ENCODE assay signal across 8 cellular contexts in genomic region chr11:9758676-9759518, GRCh38.
DNase-seq lines count a peak whose midpoint lies in the region; ATAC-seq and TF ChIP-seq lines count a peak whose summit lies in the region.

No MANE protein-coding gene starts in this region.

- H3K9me3 Mint-ChIP-seq in endodermal cell (no peaks in the 10 kb centered on the region), mesothelial cell of epicardium (no peaks in the 10 kb centered on the region)
- H3K9me3 Mint-ChIP-seq in stimulated activated naive B cell treated with anti-CD40 and anti-IgM and Interleukin-4, amounts not matched to agents 10 μg/mL and 1 μg/mL and 100 μg/mL, for 72 hours: no peaks in the 10 kb centered on the region

- no peaks in the 10 kb centered on the region for H3K9me3 ChIP-seq in endodermal cell (ENCODE audit: control insufficient read depth, low read length)

- H3K4me3 ChIP-seq in endodermal cell (ENCODE audit: low read length): peak overlapping the region; percentile 75

- ATAC-seq in HG02970 (IDR thresholded peaks at IDR 0.05; ENCODE audit: low FRiP score, unreplicated experiment): peak; percentile 30
- peak; percentile 18 to 19 for ATAC-seq in stimulated activated naive B cell treated with anti-CD40 and anti-IgM and Interleukin-4, amounts not matched to agents 10 μg/mL and 1 μg/mL and 100 μg/mL, for 72 hours (replicated peaks)

- peak overlapping the region; percentile 77 for H3K27ac Mint-ChIP-seq in endodermal cell
- H3K27ac Mint-ChIP-seq in mesothelial cell of epicardium: peak overlapping the region; percentile 92
- H3K27ac Mint-ChIP-seq in stimulated activated naive B cell treated with anti-CD40 and anti-IgM and Interleukin-4, amounts not matched to agents 10 μg/mL and 1 μg/mL and 100 μg/mL, for 72 hours: peak overlapping the region; percentile 98

- DNase-seq in NCI-H748 (lab: John Stamatoyannopoulos, UW; ENCODE audit: unreplicated experiment) (peak; percentile 70), NCI-H748 treated with DMSO at 0.1 percent for 48 hours (lab: John Stamatoyannopoulos, UW) (no peak), NCI-H446 treated with DMSO at 0.1 percent for 48 hours (lab: John Stamatoyannopoulos, UW) (peak; percentile 48), endodermal cell (peak; percentile 84), mesothelial cell of epicardium (ENCODE audit: low spot score in 2 of 2, unreplicated experiment in 2 of 2) (peak; percentile 29 to 75)
- peak; percentile 83 for DNase-seq in activated CD8-positive, alpha-beta memory T cell treated with anti-CD3 and anti-CD28 coated beads, Interleukin-2, amount 50 U/mL, for 48 hours
- DNase-seq in stimulated activated naive B cell treated with anti-CD40 and anti-IgM and Interleukin-4, amounts not matched to agents 10 μg/mL and 1 μg/mL and 100 μg/mL, for 72 hours: peak; percentile 58

- peaks cover under 1% of the 10 kb centered on the region for H3K4me1 ChIP-seq in endodermal cell (ENCODE audit: control insufficient read depth, insufficient read depth, low read length)

- H3K36me3 Mint-ChIP-seq in endodermal cell (ENCODE audit: low read depth) (no peaks in the 10 kb centered on the region), mesothelial cell of epicardium (no peaks in the 10 kb centered on the region)
- H3K36me3 Mint-ChIP-seq in stimulated activated naive B cell treated with anti-CD40 and anti-IgM and Interleukin-4, amounts not matched to agents 10 μg/mL and 1 μg/mL and 100 μg/mL, for 72 hours: peaks cover 10 to 33% of the 10 kb centered on the region in 2 donors

- no peak overlapping the region for H3K27ac ChIP-seq in endodermal cell (ENCODE audit: low read depth, low read length)

- TF ChIP-seq CTCF in endodermal cell (conservative IDR thresholded peaks at IDR 0.05): no peak
- TF ChIP-seq CTCF in mesothelial cell of epicardium (IDR thresholded peaks at IDR 0.05; ENCODE audit: unreplicated experiment): no peak

- H3K9ac ChIP-seq in endodermal cell (ENCODE audit: extremely low read depth, low read length, poor library complexity, severe bottlenecking): peak overlapping the region; percentile 54

- H3K36me3 ChIP-seq in endodermal cell (ENCODE audit: control insufficient read depth, insufficient read depth, low read length): no peaks in the 10 kb centered on the region

- peaks cover 9% of the 10 kb centered on the region for H3K4me1 Mint-ChIP-seq in endodermal cell
- H3K4me1 Mint-ChIP-seq in mesothelial cell of epicardium: peaks cover 58% of the 10 kb centered on the region
- H3K4me1 Mint-ChIP-seq in stimulated activated naive B cell treated with anti-CD40 and anti-IgM and Interleukin-4, amounts not matched to agents 10 μg/mL and 1 μg/mL and 100 μg/mL, for 72 hours: peaks cover 73 to 82% of the 10 kb centered on the region in 2 donors

- WGBS in endodermal cell (ENCODE audit: insufficient coverage in 1 of 2, insufficient read length in 1 of 2), 2 experiments: 47 to 49% methylated on average over 16 to 49 of the region's 49 CpGs

- H3K27me3 Mint-ChIP-seq in endodermal cell (ENCODE audit: insufficient read depth) (no peaks in the 10 kb centered on the region), mesothelial cell of epicardium (ENCODE audit: low read depth) (no peaks in the 10 kb centered on the region)
- H3K27me3 Mint-ChIP-seq in stimulated activated naive B cell treated with anti-CD40 and anti-IgM and Interleukin-4, amounts not matched to agents 10 μg/mL and 1 μg/mL and 100 μg/mL, for 72 hours: no peaks in the 10 kb centered on the region

- H3K4me3 Mint-ChIP-seq in endodermal cell (peak overlapping the region; percentile 58), mesothelial cell of epicardium (peak overlapping the region; percentile 72)
- peak overlapping the region; percentile 86 to 88 for H3K4me3 Mint-ChIP-seq in stimulated activated naive B cell treated with anti-CD40 and anti-IgM and Interleukin-4, amounts not matched to agents 10 μg/mL and 1 μg/mL and 100 μg/mL, for 72 hours

- no peaks in the 10 kb centered on the region for H3K27me3 ChIP-seq in endodermal cell (ENCODE audit: control insufficient read depth, insufficient read depth, low read length, poor library complexity, severe bottlenecking)
